ENCODE assay signal across 9 cellular contexts in genomic region chr2:148048475-148049221, GRCh38. TPM values are rescaled to one million over a fixed set of nuclear protein-coding genes. Genes with fewer than 3 reads are reported as not detected.
A peak's percentile ranks its signal among the peaks of the same experiment; 100 is the strongest.
DNase-seq lines count a peak whose midpoint lies in the region; ATAC-seq and TF ChIP-seq lines count a peak whose summit lies in the region.
"Had no signal": no experiment of that assay in that cellular context is flagged by ENCODE, and none has a peak within 500 bp of the region (broad histone marks: within the 10 kb centered on the region; RNA-seq: fewer than 3 reads in every experiment).

No MANE protein-coding gene starts in this region.

- intact Hi-C loops in left ventricle myocardium inferior (cut with micrococcal nuclease) = no loop called here

- H4K8ac ChIP-seq in mesendoderm (ENCODE audit: low read depth, low read length) = no peak overlapping the region

- H3K27me3 ChIP-seq in brain microvascular endothelial cell (replicated peaks) (no peaks in the 10 kb centered on the region), mesendoderm (ENCODE audit: insufficient read depth, low read length, poor library complexity) (no peaks in the 10 kb centered on the region), left ventricle myocardium inferior (ENCODE audit: low read depth) (no peaks in the 10 kb centered on the region)

- no peak overlapping the region for H2AK5ac ChIP-seq in mesendoderm (ENCODE audit: low read length)

- peak; percentile 6 for DNase-seq in GM04504 (ENCODE audit: low read depth)
- DNase-seq in GM20000 (ENCODE audit: low spot score) = peak; percentile 19
- DNase-seq in brain microvascular endothelial cell = peak; percentile 27
- DNase-seq in putamen (ENCODE audit: low spot score) = no peak
- no peak for DNase-seq in mesendoderm
- no peak for DNase-seq in stimulated activated CD4-positive, alpha-beta T cell treated with anti-CD3 and anti-CD28 coated beads, Interleukin-2, amount 100 ng/mL, for 48 hours
- no peak for DNase-seq in left ventricle myocardium inferior
- DNase-seq: activated naive CD4-positive, alpha-beta T cell treated with anti-CD3 and anti-CD28 coated beads for 36 hours had no signal

- H3K4me2 ChIP-seq in mesendoderm (ENCODE audit: low read length) = no peak overlapping the region

- no peak for TF ChIP-seq CTCF in GM20000 (IDR thresholded peaks at IDR 0.05; ENCODE audit: extremely low read depth, missing control alignments)
- TF ChIP-seq CTCF in brain microvascular endothelial cell (IDR thresholded peaks at IDR 0.05; ENCODE audit: low read depth, low read length, missing control alignments) = no peak
- no peak for TF ChIP-seq CTCF in left ventricle myocardium inferior (IDR thresholded peaks at IDR 0.05; ENCODE audit: borderline replicate concordance)

- H3K36me3 ChIP-seq in brain microvascular endothelial cell (replicated peaks) = no peaks in the 10 kb centered on the region
- H3K36me3 ChIP-seq in mesendoderm (ENCODE audit: control insufficient read depth, insufficient read depth, low read length) = no peaks in the 10 kb centered on the region
- no peaks in the 10 kb centered on the region for H3K36me3 ChIP-seq in left ventricle myocardium inferior

- peak; percentile 53 for ATAC-seq in HG03280 (IDR thresholded peaks at IDR 0.05; ENCODE audit: unreplicated experiment)

- H3K27ac ChIP-seq in brain microvascular endothelial cell (no peak overlapping the region), mesendoderm (ENCODE audit: low read depth, low read length) (no peak overlapping the region), left ventricle myocardium inferior (replicated peaks) (no peak overlapping the region)

- H3K23ac ChIP-seq in mesendoderm (ENCODE audit: low read length) = no peak overlapping the region

- H2BK5ac ChIP-seq in mesendoderm (ENCODE audit: low read length) = no peak overlapping the region

- in situ Hi-C loops in brain microvascular endothelial cell (cut with HindIII; ENCODE audit: low pct_ligation_motif_present, low sequenced_read_pairs) = no loop called here

- H4K5ac ChIP-seq in mesendoderm (ENCODE audit: low read length) = no peak overlapping the region

- H3K4me3 ChIP-seq in brain microvascular endothelial cell (ENCODE audit: low read depth, low read length) = no peak overlapping the region
- H3K4me3 ChIP-seq in mesendoderm (ENCODE audit: low read length) = no peak overlapping the region
- H3K4me3 ChIP-seq in left ventricle myocardium inferior = no peak overlapping the region

- H3K4ac ChIP-seq in mesendoderm (ENCODE audit: low read depth, low read length) = no peak overlapping the region

- no peaks in the 10 kb centered on the region for H3K4me1 ChIP-seq in mesendoderm (ENCODE audit: control insufficient read depth, low read depth, low read length)
- peaks cover 9% of the 10 kb centered on the region for H3K4me1 ChIP-seq in left ventricle myocardium inferior

- H2BK15ac ChIP-seq in mesendoderm (replicated peaks; ENCODE audit: low read depth) = no peak overlapping the region

- H3K56ac ChIP-seq in mesendoderm (ENCODE audit: low read length) = no peak overlapping the region

- no peak overlapping the region for H3K18ac ChIP-seq in mesendoderm (ENCODE audit: low read length)

- H3K79me2 ChIP-seq in mesendoderm (ENCODE audit: control insufficient read depth, insufficient read depth, low read length) = no peaks in the 10 kb centered on the region

- H2BK120ac ChIP-seq in mesendoderm (ENCODE audit: low read depth, low read length) = no peak overlapping the region

- H3K9me3 ChIP-seq in left ventricle myocardium inferior (replicated peaks) = peaks cover 10% of the 10 kb centered on the region

- WGBS in mesendoderm (ENCODE audit: extremely low coverage, insufficient coverage, low lambda C conversion rate) = no CpG with 5 or more reads among the region's 1 CpG

- no peaks in the 10 kb centered on the region for H3K79me1 ChIP-seq in mesendoderm (ENCODE audit: low read length)

- H3K9ac ChIP-seq in mesendoderm (ENCODE audit: low read length) = no peak overlapping the region

RNA-seq across cellular contexts. Expression of gene MBD5, which starts 27.8 kb away (rescaled TPM):
- polyA plus RNA-seq in mesendoderm (2013, experiment 1 of 2) = 9.6 TPM
- 9.0 TPM for polyA plus RNA-seq in mesendoderm (2013, experiment 2 of 2)
- 21.9 TPM for total RNA-seq in left ventricle myocardium inferior

RNA-seq across cellular contexts. Expression of gene ORC4, which starts 28.1 kb away (rescaled TPM):
- polyA plus RNA-seq in mesendoderm (2013, experiment 1 of 2) = 52.9 TPM
- polyA plus RNA-seq in mesendoderm (2013, experiment 2 of 2) = 51.7 TPM
- 45.8 TPM for total RNA-seq in left ventricle myocardium inferior

Comparison
In these comparisons a context has a peak if more than half of its experiments do, and no peak if none do; other contexts are left out.
1. DNase-seq: peak in GM04504 (single experiment), GM20000 (single experiment) and brain microvascular endothelial cell (single experiment); none in putamen (single experiment), mesendoderm (single experiment), stimulated activated CD4-positive, alpha-beta T cell treated with anti-CD3 and anti-CD28 coated beads, Interleukin-2, amount 100 ng/mL, for 48 hours (0 of 2) and left ventricle myocardium inferior (single experiment).